21 cellular contexts compared by ENCODE assay signal in the genomic region with DNA sequence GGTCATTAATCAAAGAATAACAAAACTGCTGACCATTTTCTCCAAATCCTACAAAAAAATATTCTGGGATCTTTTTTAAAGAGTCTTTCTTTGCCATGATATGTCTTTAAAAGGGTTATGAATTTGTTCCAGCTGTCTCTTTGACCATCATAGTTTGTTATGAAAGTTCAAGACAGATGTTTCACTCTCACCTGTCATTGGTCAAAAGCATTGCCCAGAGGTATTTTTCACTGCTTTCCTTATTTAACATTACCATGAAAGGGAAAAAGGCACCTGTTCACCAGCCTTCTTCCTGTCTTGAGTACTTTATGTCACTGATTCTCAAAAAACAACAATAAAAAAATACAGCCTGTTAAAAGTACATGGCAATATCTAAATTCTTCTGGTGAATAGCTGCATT.
"Had no signal": no experiment of that assay in that cellular context is flagged by ENCODE, and none has a peak within 500 bp of the region (broad histone marks: within the 10 kb centered on the region; RNA-seq: fewer than 3 reads in every experiment).

No MANE protein-coding gene starts in this region.

- H3K27me3 ChIP-seq: dorsolateral prefrontal cortex, esophagus muscularis mucosa, foreskin keratinocyte, gastroesophageal sphincter, heart right ventricle, left lung had no signal

- H3K27ac Mint-ChIP-seq: mesothelial cell of epicardium; naive thymus-derived CD4-positive, alpha-beta T cell; natural killer cell had no signal

- H3K4me3 Mint-ChIP-seq: mesothelial cell of epicardium; naive thymus-derived CD4-positive, alpha-beta T cell; natural killer cell had no signal

- H3K27ac ChIP-seq: coronary artery, dorsolateral prefrontal cortex, esophagus muscularis mucosa, foreskin keratinocyte, gastroesophageal sphincter, heart right ventricle, left lung, lower lobe of right lung had no signal

- H3K36me3 ChIP-seq: esophagus muscularis mucosa, gastroesophageal sphincter, heart right ventricle, left lung, lower lobe of right lung had no signal

- H3K27me3 Mint-ChIP-seq: naive thymus-derived CD4-positive, alpha-beta T cell had no signal

- H3K4me1 ChIP-seq: esophagus muscularis mucosa, foreskin keratinocyte, gastroesophageal sphincter, heart right ventricle, left lung, lower lobe of right lung had no signal

- DNase-seq: dermis blood vessel endothelial cell; dorsolateral prefrontal cortex; effector CD4-positive, alpha-beta T cell; effector memory CD4-positive, alpha-beta T cell; foreskin keratinocyte; glutamatergic neuron; head of caudate nucleus; heart right ventricle; hippocampal formation; left cardiac atrium; left lung; left ventricle myocardium superior; lower lobe of right lung; mesenchymal stem cell; mucosa of descending colon; naive thymus-derived CD4-positive, alpha-beta T cell; natural killer cell had no signal

- H3K9me3 ChIP-seq: esophagus muscularis mucosa, gastroesophageal sphincter, lower lobe of right lung had no signal

- H3K4me1 Mint-ChIP-seq: naive thymus-derived CD4-positive, alpha-beta T cell; natural killer cell had no signal

- H3K36me3 Mint-ChIP-seq: mesothelial cell of epicardium had no signal

- ATAC-seq: foreskin keratinocyte; gastroesophageal sphincter; heart right ventricle; left cardiac atrium; left lung; left ventricle myocardium superior; lower lobe of right lung; mucosa of descending colon; naive thymus-derived CD4-positive, alpha-beta T cell; natural killer cell had no signal

- H3K4me3 ChIP-seq: coronary artery, dorsolateral prefrontal cortex, esophagus muscularis mucosa, gastroesophageal sphincter, heart right ventricle, left lung, lower lobe of right lung, mucosa of descending colon had no signal
